Comparison of ENCODE assay signal across 1 cellular context in the genomic region with DNA sequence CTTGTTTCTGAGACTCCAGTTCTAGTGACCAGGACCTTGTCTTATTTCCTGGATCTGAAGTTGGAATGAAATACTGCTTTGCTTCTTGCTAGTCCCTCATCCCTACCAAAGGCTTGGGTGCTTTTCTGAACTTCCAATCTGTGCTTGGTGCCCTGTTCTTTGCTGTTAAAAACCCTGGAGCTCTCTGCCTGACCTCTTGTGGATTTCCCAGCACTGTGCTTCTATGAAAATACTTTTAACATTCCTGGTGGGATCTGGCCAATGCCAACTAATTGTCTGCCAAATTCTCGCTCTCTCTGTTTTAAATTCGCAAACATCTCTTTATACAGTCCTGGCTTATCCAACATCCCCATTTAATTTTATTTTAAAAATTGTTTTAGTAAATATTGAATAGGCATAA.
TF ChIP-seq lines count a peak whose summit lies in the region.

No MANE protein-coding gene starts in this region.

TF ChIP-seq in GM23338, 12 proteins besides CTCF, POLR2A, EP300 and RAD21 (continued from another document):
- TF ChIP-seq ZNF462 (CRISPR knock-in tag; IDR thresholded peaks at IDR 0.05), result no peak
- TF ChIP-seq ZNF114 (CRISPR knock-in tag; IDR thresholded peaks at IDR 0.05), result no peak
- TF ChIP-seq EZH2 (IDR thresholded peaks at IDR 0.05; ENCODE audit: low read depth, unreplicated experiment), result no peak
- TF ChIP-seq, protein P1, sequence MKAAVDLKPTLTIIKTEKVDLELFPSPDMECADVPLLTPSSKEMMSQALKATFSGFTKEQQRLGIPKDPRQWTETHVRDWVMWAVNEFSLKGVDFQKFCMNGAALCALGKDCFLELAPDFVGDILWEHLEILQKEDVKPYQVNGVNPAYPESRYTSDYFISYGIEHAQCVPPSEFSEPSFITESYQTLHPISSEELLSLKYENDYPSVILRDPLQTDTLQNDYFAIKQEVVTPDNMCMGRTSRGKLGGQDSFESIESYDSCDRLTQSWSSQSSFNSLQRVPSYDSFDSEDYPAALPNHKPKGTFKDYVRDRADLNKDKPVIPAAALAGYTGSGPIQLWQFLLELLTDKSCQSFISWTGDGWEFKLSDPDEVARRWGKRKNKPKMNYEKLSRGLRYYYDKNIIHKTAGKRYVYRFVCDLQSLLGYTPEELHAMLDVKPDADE (IDR thresholded peaks at IDR 0.05), result no peak
